ENCODE assay signal across 22 cellular contexts in the genomic region with DNA sequence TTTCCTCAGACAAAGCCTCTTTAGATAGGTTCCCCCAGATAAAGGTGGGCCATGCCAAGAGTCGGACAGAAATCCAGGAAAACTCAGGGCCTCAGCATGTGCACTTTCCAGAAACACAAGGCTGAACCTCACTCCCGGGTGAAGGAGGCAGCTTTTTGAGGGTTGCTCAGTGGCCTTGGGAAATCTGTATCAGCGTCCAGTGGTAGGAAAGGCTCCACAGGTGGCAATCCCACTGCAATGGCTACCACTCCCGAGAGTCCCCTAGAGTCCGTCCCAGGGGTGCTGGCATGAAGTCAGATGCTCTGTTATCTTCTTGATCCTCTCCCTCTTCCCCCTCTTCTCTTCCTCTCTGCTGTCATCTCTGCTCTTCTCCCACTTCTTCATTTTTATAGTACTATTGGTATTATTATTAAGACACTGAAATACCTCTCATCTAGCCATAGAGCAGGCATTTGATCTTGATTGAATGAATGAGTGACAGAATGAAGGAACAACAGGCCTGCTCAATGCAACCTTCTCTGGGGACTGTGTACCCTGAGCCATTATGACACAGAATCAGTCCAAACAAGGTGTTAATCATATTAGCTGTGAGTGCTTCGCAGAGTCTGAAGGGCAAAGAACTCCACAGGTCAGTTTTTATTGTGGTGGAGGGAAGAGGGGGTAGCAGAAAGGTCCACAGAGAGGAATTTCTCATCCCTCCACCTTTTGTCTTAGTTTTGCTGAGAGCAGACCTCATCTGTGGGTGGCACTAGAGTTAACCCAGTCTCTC. TPM values are rescaled to one million over a fixed set of nuclear protein-coding genes. Genes with fewer than 3 reads are reported as not detected.
DNase-seq lines count a peak whose midpoint lies in the region; ATAC-seq and TF ChIP-seq lines count a peak whose summit lies in the region.
"Had no signal": no experiment of that assay in that cellular context is flagged by ENCODE, and none has a peak within 500 bp of the region (broad histone marks: within the 10 kb centered on the region; RNA-seq: fewer than 3 reads in every experiment).

No MANE protein-coding gene starts in this region.

- POLR2A ChIA-PET in naive thymus-derived CD8-positive, alpha-beta T cell (lab: Charles Lee), result no interaction called here

- no peaks in the 10 kb centered on the region for H3K9me3 ChIP-seq in liver (ENCODE audit: control insufficient read depth in 4 of 4, low read length in 3 of 4)
- no peaks in the 10 kb centered on the region for H3K9me3 ChIP-seq in WERI-Rb-1 (ENCODE audit: severe bottlenecking)
- no peaks in the 10 kb centered on the region for H3K9me3 ChIP-seq in MM.1S (replicated peaks; ENCODE audit: insufficient read depth, low read length)
- H3K9me3 ChIP-seq: BLaER1, SJSA1 had no signal

- peak overlapping the region in 1 of 2 donors; percentile 29 for H3K9ac ChIP-seq in liver (ENCODE audit: low read depth in 1 of 2, low read length in 2 of 2)
- no peak overlapping the region for H3K9ac ChIP-seq in MM.1S (ENCODE audit: low read length)
- H3K9ac ChIP-seq: BLaER1 had no signal

- peak; percentile 3 to 28 for TF ChIP-seq RAD21 in liver (IDR thresholded peaks at IDR 0.05)

- H3K36me3 Mint-ChIP-seq in activated T-cell treated with anti-CD3 and anti-CD28 coated beads, Interleukin-2, amount 50 U/mL, for 24 hours (ENCODE audit: low read depth), result peaks cover 2% of the 10 kb centered on the region
- H3K36me3 Mint-ChIP-seq in activated T-cell treated with anti-CD3 and anti-CD28 coated beads, Interleukin-2, amount 50 U/mL, for 4 hours (ENCODE audit: insufficient read depth), result no peaks in the 10 kb centered on the region
- H3K36me3 Mint-ChIP-seq in activated naive CD8-positive, alpha-beta T cell treated with anti-CD3 and anti-CD28 coated beads, Interleukin-2, amount 50 U/mL, for 24 hours (ENCODE audit: low read depth), result no peaks in the 10 kb centered on the region
- no peaks in the 10 kb centered on the region for H3K36me3 Mint-ChIP-seq in naive thymus-derived CD8-positive, alpha-beta T cell
- H3K36me3 Mint-ChIP-seq: CD4-positive, CD25-positive, alpha-beta regulatory T cell had no signal

- H3K4me2 ChIP-seq in MM.1S (ENCODE audit: low read depth, low read length), result no peak overlapping the region
- H3K4me2 ChIP-seq: BLaER1, PC-9 had no signal

- WGBS in liver, result 76% methylated on average over 6 of the region's 6 CpGs

- H3F3A ChIP-seq in MM.1S (ENCODE audit: insufficient read depth, low read length), result no peaks in the 10 kb centered on the region

- in situ Hi-C loops in GM13977 (cut with MboI; ENCODE audit: low pct_unique_long_range_greater_than_20kb, low sequenced_read_pairs, unreplicated experiment), result no loop called here

- ATAC-seq in activated T-cell treated with anti-CD3 and anti-CD28 coated beads, Interleukin-2, amount 50 U/mL, for 4 hours, result no peak
- ATAC-seq in activated naive CD8-positive, alpha-beta T cell treated with anti-CD3 and anti-CD28 coated beads, Interleukin-2, amount 50 U/mL, for 24 hours, result no peak
- no peak for ATAC-seq in naive thymus-derived CD8-positive, alpha-beta T cell
- ATAC-seq: Right ventricle myocardium inferior had no signal

- H3K9me2 ChIP-seq in MM.1S (replicated peaks; ENCODE audit: insufficient read depth, low read length), result no peaks in the 10 kb centered on the region

- TF ChIP-seq CTCF in GM13977 (IDR thresholded peaks at IDR 0.05; ENCODE audit: extremely low read depth, insufficient read depth, missing control alignments) (no peak), liver (IDR thresholded peaks at IDR 0.05; ENCODE audit: low read depth, low read length, missing input control) (no peak), WERI-Rb-1 (IDR thresholded peaks at IDR 0.05; ENCODE audit: low read depth, low read length) (no peak), MM.1S (IDR thresholded peaks at IDR 0.05; ENCODE audit: low read length) (no peak)

- H3K4me3 ChIP-seq in liver (ENCODE audit: low read depth in 1 of 3, low read length in 3 of 3), result no peak overlapping the region
- H3K4me3 ChIP-seq in WERI-Rb-1 (ENCODE audit: low read depth, low read length), result no peak overlapping the region
- no peak overlapping the region for H3K4me3 ChIP-seq in MM.1S (ENCODE audit: low read length)
- H3K4me3 ChIP-seq: BLaER1, PC-9, SJSA1 had no signal

- H3K27me3 ChIP-seq in liver (ENCODE audit: control insufficient read depth in 4 of 4, insufficient read depth in 4 of 4, low read length in 3 of 4), result no peaks in the 10 kb centered on the region
- peaks cover 74% of the 10 kb centered on the region for H3K27me3 ChIP-seq in WERI-Rb-1 (ENCODE audit: insufficient read depth, low read depth, severe bottlenecking)
- H3K27me3 ChIP-seq in MM.1S (replicated peaks; ENCODE audit: insufficient read depth, low read length), result no peaks in the 10 kb centered on the region
- H3K27me3 ChIP-seq: BLaER1, SJSA1 had no signal

- H3K27ac Mint-ChIP-seq in activated T-cell treated with anti-CD3 and anti-CD28 coated beads, Interleukin-2, amount 50 U/mL, for 24 hours, result peak overlapping the region; percentile 17
- peak overlapping the region; percentile 39 for H3K27ac Mint-ChIP-seq in activated naive CD8-positive, alpha-beta T cell treated with anti-CD3 and anti-CD28 coated beads, Interleukin-2, amount 50 U/mL, for 24 hours
- peak overlapping the region in 2 of 10 donors; percentile 24 to 28 for H3K27ac Mint-ChIP-seq in naive thymus-derived CD8-positive, alpha-beta T cell

- H3K4me3 Mint-ChIP-seq in activated T-cell treated with anti-CD3 and anti-CD28 coated beads, Interleukin-2, amount 50 U/mL, for 24 hours, result no peak overlapping the region
- no peak overlapping the region for H3K4me3 Mint-ChIP-seq in activated T-cell treated with anti-CD3 and anti-CD28 coated beads, Interleukin-2, amount 50 U/mL, for 4 hours
- H3K4me3 Mint-ChIP-seq in activated naive CD8-positive, alpha-beta T cell treated with anti-CD3 and anti-CD28 coated beads, Interleukin-2, amount 50 U/mL, for 24 hours, result no peak overlapping the region
- no peak overlapping the region for H3K4me3 Mint-ChIP-seq in naive thymus-derived CD8-positive, alpha-beta T cell
- H3K4me3 Mint-ChIP-seq: CD4-positive, CD25-positive, alpha-beta regulatory T cell had no signal

- no peaks in the 10 kb centered on the region for H3K27me3 Mint-ChIP-seq in activated T-cell treated with anti-CD3 and anti-CD28 coated beads, Interleukin-2, amount 50 U/mL, for 24 hours
- no peaks in the 10 kb centered on the region for H3K27me3 Mint-ChIP-seq in activated T-cell treated with anti-CD3 and anti-CD28 coated beads, Interleukin-2, amount 50 U/mL, for 4 hours (ENCODE audit: low read depth)
- no peaks in the 10 kb centered on the region for H3K27me3 Mint-ChIP-seq in activated naive CD8-positive, alpha-beta T cell treated with anti-CD3 and anti-CD28 coated beads, Interleukin-2, amount 50 U/mL, for 24 hours
- H3K27me3 Mint-ChIP-seq in naive thymus-derived CD8-positive, alpha-beta T cell, result peaks cover 0 to 14% (median 0%) of the 10 kb centered on the region in 5 donors

- peaks cover 24% of the 10 kb centered on the region for H3K4me1 Mint-ChIP-seq in activated T-cell treated with anti-CD3 and anti-CD28 coated beads, Interleukin-2, amount 50 U/mL, for 24 hours (ENCODE audit: low read depth)
- H3K4me1 Mint-ChIP-seq in activated T-cell treated with anti-CD3 and anti-CD28 coated beads, Interleukin-2, amount 50 U/mL, for 4 hours (ENCODE audit: low read depth), result peaks cover 8% of the 10 kb centered on the region
- H3K4me1 Mint-ChIP-seq in activated naive CD8-positive, alpha-beta T cell treated with anti-CD3 and anti-CD28 coated beads, Interleukin-2, amount 50 U/mL, for 24 hours, result peaks cover 17% of the 10 kb centered on the region
- H3K4me1 Mint-ChIP-seq in naive thymus-derived CD8-positive, alpha-beta T cell, result peaks cover 7 to 10% (median 9%) of the 10 kb centered on the region in 4 donors

- H3K4me1 ChIP-seq in liver (ENCODE audit: control insufficient read depth in 4 of 4, insufficient read depth in 4 of 4, low read length in 3 of 4) (peaks cover 29 to 87% (median 63%) of the 10 kb centered on the region in 4 donors), MM.1S (ENCODE audit: low read length) (no peaks in the 10 kb centered on the region)
- H3K4me1 ChIP-seq: BLaER1 had no signal

- peaks cover 0 to 17% (median 2%) of the 10 kb centered on the region in 4 donors for H3K36me3 ChIP-seq in liver (ENCODE audit: control insufficient read depth in 4 of 4, insufficient read depth in 3 of 4, low read depth in 1 of 4, low read length in 3 of 4)
- no peaks in the 10 kb centered on the region for H3K36me3 ChIP-seq in WERI-Rb-1
- H3K36me3 ChIP-seq in MM.1S (replicated peaks; ENCODE audit: insufficient read depth, low read length), result no peaks in the 10 kb centered on the region
- H3K36me3 ChIP-seq: BLaER1, SJSA1 had no signal

- H3K9me3 Mint-ChIP-seq in activated T-cell treated with anti-CD3 and anti-CD28 coated beads, Interleukin-2, amount 50 U/mL, for 24 hours, result no peaks in the 10 kb centered on the region
- H3K9me3 Mint-ChIP-seq in activated T-cell treated with anti-CD3 and anti-CD28 coated beads, Interleukin-2, amount 50 U/mL, for 4 hours, result no peaks in the 10 kb centered on the region
- no peaks in the 10 kb centered on the region for H3K9me3 Mint-ChIP-seq in activated naive CD8-positive, alpha-beta T cell treated with anti-CD3 and anti-CD28 coated beads, Interleukin-2, amount 50 U/mL, for 24 hours
- no peaks in the 10 kb centered on the region for H3K9me3 Mint-ChIP-seq in naive thymus-derived CD8-positive, alpha-beta T cell

- H3K79me2 ChIP-seq in MM.1S (ENCODE audit: low read length), result no peaks in the 10 kb centered on the region

- H2AFZ ChIP-seq in MM.1S (ENCODE audit: low read length), result no peak overlapping the region
- H2AFZ ChIP-seq: PC-9 had no signal

- DNase-seq in activated T-cell treated with anti-CD3 and anti-CD28 coated beads, Interleukin-2, amount 50 U/mL, for 24 hours, result no peak
- no peak for DNase-seq in activated T-cell treated with anti-CD3 and anti-CD28 coated beads, Interleukin-2, amount 50 U/mL, for 4 hours
- DNase-seq in GM13977 (ENCODE audit: low spot score) (peak; percentile 17), WERI-Rb-1 (no peak), MM.1S (no peak)
- no peak for DNase-seq in activated naive CD8-positive, alpha-beta T cell treated with anti-CD3 and anti-CD28 coated beads, Interleukin-2, amount 50 U/mL, for 24 hours
- DNase-seq in naive thymus-derived CD8-positive, alpha-beta T cell, result no peak
- DNase-seq: CD4-positive, CD25-positive, alpha-beta regulatory T cell; MV-4-11; NCI-H1105 treated with DMSO at 0.1 percent for 48 hours; NCI-H146; NCI-H1930; NCI-H446; NCI-H524 treated with DMSO at 0.1 percent for 48 hours; NCI-H82; NK-92 treated with Interleukin-12 subunit alpha and Interleukin-12 subunit beta, amount 100 ng/mL, for 24 hours; PC-9 had no signal

- H3K27ac ChIP-seq in liver (ENCODE audit: low read depth in 1 of 2, low read length in 2 of 2), result peak overlapping the region; percentile 73 to 92
- H3K27ac ChIP-seq in WERI-Rb-1, result no peak overlapping the region
- H3K27ac ChIP-seq in MM.1S (ENCODE audit: low read length), result no peak overlapping the region
- H3K27ac ChIP-seq: BLaER1, HL-60, PC-9, SJSA1 had no signal

- H4K20me1 ChIP-seq in MM.1S (ENCODE audit: insufficient read depth, low read length), result no peaks in the 10 kb centered on the region
- H4K20me1 ChIP-seq: BLaER1 had no signal

RNA-seq across cellular contexts. Expression of gene SLC22A1, which starts 13.3 kb away (rescaled TPM):
- total RNA-seq in activated T-cell treated with anti-CD3 and anti-CD28 coated beads, Interleukin-2, amount 50 U/mL, for 4 hours, result 1 to 10 TPM; 1.7 to 7.0 (median 4.3) TPM
- 100 to 1,000 TPM in 1 of 2 donors, under 1 TPM in 1; 0.79 to 407 TPM for total RNA-seq in liver
- 1,000 to 10,000 TPM in 1 of 2 donors, 100 to 1,000 TPM in 1; 471 to 1,107 TPM for polyA plus RNA-seq in liver
- total RNA-seq in naive thymus-derived CD8-positive, alpha-beta T cell, result 1 to 10 TPM; 1.5 to 2.3 TPM
- polyA plus RNA-seq in naive thymus-derived CD8-positive, alpha-beta T cell, result under 1 TPM in 1 of 3 donors, not detected in 2; 0.18 TPM
- total RNA-seq: PC-9, SJSA1 had no signal
- polyA plus RNA-seq: CD4-positive, CD25-positive, alpha-beta regulatory T cell had no signal

Comparison
In these comparisons a context has a peak if more than half of its experiments do, and no peak if none do; other contexts are left out.
1. H3K27ac ChIP-seq: peak in liver (2 of 2); none in WERI-Rb-1 (single experiment) and MM.1S (single experiment).